1 cellular context compared by ENCODE assay signal in the genomic region with DNA sequence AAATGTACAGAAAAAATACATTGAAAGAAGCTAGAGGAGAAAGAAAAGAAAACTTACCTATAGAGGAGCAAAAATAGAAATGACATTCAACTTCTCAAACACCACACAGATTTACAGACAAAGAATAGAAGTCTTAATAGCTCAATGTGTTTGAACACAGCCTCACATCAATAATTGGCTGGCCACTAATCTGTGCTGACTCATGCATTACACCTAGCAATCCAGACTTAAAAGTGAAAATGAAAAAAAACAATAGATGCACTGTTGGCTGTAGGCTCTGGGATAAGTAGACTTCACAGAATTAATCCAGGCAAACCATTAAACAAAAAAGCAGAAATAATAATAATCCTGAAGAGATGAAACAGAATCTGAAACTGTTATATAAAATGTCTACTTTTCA.
TF ChIP-seq lines count a peak whose summit lies in the region.

No MANE protein-coding gene starts in this region.

TF ChIP-seq in GM12878, 131 proteins besides CTCF, POLR2A, EP300 and RAD21 (continued from another document):
- TF ChIP-seq, protein P1, sequence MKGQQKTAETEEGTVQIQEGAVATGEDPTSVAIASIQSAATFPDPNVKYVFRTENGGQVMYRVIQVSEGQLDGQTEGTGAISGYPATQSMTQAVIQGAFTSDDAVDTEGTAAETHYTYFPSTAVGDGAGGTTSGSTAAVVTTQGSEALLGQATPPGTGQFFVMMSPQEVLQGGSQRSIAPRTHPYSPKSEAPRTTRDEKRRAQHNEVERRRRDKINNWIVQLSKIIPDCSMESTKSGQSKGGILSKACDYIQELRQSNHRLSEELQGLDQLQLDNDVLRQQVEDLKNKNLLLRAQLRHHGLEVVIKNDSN (IDR thresholded peaks at IDR 0.05; ENCODE audit: borderline replicate concordance, extremely low read length, insufficient read depth, low read depth, low read length), result no peak
